1 cellular context compared by ENCODE assay signal in the genomic region with DNA sequence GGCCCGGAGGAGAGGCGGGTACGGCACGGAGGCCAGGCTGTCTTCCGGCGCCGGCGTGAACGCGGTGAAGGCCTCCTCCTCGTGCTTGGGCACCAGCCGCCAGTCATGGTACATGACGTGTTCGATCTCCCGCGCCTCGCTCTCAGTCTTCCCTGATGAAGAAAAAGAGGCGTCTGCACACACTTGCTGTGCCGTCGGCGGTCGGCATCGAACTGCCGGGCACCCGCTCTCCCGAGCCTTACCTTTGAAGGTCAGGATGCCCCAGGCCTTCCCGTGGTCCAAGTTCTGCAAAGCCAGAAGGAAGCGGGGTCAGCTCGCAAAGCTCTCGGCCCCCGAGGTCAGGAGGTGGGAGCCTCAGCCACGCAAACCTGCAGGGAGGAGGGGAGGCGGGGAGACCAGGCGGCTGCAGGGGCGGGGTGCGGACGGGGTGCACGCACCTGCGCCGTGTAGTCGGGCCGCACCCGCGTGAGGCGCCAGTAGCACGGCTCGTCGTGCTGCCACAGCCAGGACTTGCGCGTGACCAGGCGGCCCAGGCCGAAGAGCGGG.
TF ChIP-seq lines count a peak whose summit lies in the region.

A gene with protein sequence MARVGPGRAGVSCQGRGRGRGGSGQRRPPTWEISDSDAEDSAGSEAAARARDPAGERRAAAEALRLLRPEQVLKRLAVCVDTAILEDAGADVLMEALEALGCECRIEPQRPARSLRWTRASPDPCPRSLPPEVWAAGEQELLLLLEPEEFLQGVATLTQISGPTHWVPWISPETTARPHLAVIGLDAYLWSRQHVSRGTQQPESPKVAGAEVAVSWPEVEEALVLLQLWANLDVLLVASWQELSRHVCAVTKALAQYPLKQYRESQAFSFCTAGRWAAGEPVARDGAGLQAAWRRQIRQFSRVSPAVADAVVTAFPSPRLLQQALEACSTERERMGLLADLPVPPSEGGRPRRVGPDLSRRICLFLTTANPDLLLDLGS (plus strand): TSS at position 449 of the 546 bp plus-strand sequence. CDS start 418 bp downstream, outside the sequence.

TF ChIP-seq in HEK293, 187 proteins besides CTCF, POLR2A, EP300 and RAD21 (continued from another document):
- TF ChIP-seq, protein P1, sequence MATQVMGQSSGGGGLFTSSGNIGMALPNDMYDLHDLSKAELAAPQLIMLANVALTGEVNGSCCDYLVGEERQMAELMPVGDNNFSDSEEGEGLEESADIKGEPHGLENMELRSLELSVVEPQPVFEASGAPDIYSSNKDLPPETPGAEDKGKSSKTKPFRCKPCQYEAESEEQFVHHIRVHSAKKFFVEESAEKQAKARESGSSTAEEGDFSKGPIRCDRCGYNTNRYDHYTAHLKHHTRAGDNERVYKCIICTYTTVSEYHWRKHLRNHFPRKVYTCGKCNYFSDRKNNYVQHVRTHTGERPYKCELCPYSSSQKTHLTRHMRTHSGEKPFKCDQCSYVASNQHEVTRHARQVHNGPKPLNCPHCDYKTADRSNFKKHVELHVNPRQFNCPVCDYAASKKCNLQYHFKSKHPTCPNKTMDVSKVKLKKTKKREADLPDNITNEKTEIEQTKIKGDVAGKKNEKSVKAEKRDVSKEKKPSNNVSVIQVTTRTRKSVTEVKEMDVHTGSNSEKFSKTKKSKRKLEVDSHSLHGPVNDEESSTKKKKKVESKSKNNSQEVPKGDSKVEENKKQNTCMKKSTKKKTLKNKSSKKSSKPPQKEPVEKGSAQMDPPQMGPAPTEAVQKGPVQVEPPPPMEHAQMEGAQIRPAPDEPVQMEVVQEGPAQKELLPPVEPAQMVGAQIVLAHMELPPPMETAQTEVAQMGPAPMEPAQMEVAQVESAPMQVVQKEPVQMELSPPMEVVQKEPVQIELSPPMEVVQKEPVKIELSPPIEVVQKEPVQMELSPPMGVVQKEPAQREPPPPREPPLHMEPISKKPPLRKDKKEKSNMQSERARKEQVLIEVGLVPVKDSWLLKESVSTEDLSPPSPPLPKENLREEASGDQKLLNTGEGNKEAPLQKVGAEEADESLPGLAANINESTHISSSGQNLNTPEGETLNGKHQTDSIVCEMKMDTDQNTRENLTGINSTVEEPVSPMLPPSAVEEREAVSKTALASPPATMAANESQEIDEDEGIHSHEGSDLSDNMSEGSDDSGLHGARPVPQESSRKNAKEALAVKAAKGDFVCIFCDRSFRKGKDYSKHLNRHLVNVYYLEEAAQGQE (tag by site-specific recombination; IDR thresholded peaks at IDR 0.05): no peak
- TF ChIP-seq TSHZ1 (tag by site-specific recombination; IDR thresholded peaks at IDR 0.05; ENCODE audit: borderline replicate concordance) (no peak), TCF7L2 (IDR thresholded peaks at IDR 0.05; ENCODE audit: borderline replicate concordance, low read depth, low read length) (no peak), FEZF1 (tag by site-specific recombination; IDR thresholded peaks at IDR 0.05) (no peak), ZNF621 (tag by site-specific recombination; IDR thresholded peaks at IDR 0.05) (no peak), HIC1 (tag by site-specific recombination; IDR thresholded peaks at IDR 0.05) (no peak), ZNF114 (tag by site-specific recombination; IDR thresholded peaks at IDR 0.05) (no peak), ZNF211 (tag by site-specific recombination; IDR thresholded peaks at IDR 0.05; ENCODE audit: low read depth) (no peak), ZNF19 (tag by site-specific recombination; IDR thresholded peaks at IDR 0.05; ENCODE audit: low read depth) (no peak), ZNF416 (tag by site-specific recombination; IDR thresholded peaks at IDR 0.05) (no peak), ZNF777 (tag by site-specific recombination; IDR thresholded peaks at IDR 0.05; ENCODE audit: borderline replicate concordance) (0 out of 2 replicates have a peak, but pooled peaks have one; percentile 25), ZNF112 (tag by site-specific recombination; IDR thresholded peaks at IDR 0.05) (no peak), ZNF76 (tag by site-specific recombination; IDR thresholded peaks at IDR 0.05; ENCODE audit: borderline replicate concordance, low read depth) (0 out of 2 replicates have a peak, but pooled peaks have one; percentile 9), ZNF843 (tag by site-specific recombination; IDR thresholded peaks at IDR 0.05) (no peak), ZNF776 (tag by site-specific recombination; IDR thresholded peaks at IDR 0.05; ENCODE audit: borderline replicate concordance) (no peak), ZNF473 (tag by site-specific recombination; IDR thresholded peaks at IDR 0.05) (no peak), GLIS2 (tag by site-specific recombination; IDR thresholded peaks at IDR 0.05) (no peak), ZBTB17 (tag by site-specific recombination; IDR thresholded peaks at IDR 0.05) (peak; percentile 80), ZNF26 (tag by site-specific recombination; IDR thresholded peaks at IDR 0.05) (no peak), BCL11A (tag by site-specific recombination; IDR thresholded peaks at IDR 0.05; ENCODE audit: low read depth) (no peak), ZNF623 (tag by site-specific recombination; IDR thresholded peaks at IDR 0.05) (no peak), ZNF184 (tag by site-specific recombination; IDR thresholded peaks at IDR 0.05) (no peak), ZNF10 (tag by site-specific recombination; IDR thresholded peaks at IDR 0.05) (peak; percentile 40; the same call in 1 of the 2 replicates), ZFP69B (tag by site-specific recombination; IDR thresholded peaks at IDR 0.05) (no peak), ZBTB44 (tag by site-specific recombination; IDR thresholded peaks at IDR 0.05) (no peak), ZNF549 (tag by site-specific recombination; IDR thresholded peaks at IDR 0.05) (no peak), ZNF404 (tag by site-specific recombination; IDR thresholded peaks at IDR 0.05) (no peak), ZNF335 (tag by site-specific recombination; conservative IDR thresholded peaks at IDR 0.05) (peak; percentile 57)
- TF ChIP-seq, protein P2, sequence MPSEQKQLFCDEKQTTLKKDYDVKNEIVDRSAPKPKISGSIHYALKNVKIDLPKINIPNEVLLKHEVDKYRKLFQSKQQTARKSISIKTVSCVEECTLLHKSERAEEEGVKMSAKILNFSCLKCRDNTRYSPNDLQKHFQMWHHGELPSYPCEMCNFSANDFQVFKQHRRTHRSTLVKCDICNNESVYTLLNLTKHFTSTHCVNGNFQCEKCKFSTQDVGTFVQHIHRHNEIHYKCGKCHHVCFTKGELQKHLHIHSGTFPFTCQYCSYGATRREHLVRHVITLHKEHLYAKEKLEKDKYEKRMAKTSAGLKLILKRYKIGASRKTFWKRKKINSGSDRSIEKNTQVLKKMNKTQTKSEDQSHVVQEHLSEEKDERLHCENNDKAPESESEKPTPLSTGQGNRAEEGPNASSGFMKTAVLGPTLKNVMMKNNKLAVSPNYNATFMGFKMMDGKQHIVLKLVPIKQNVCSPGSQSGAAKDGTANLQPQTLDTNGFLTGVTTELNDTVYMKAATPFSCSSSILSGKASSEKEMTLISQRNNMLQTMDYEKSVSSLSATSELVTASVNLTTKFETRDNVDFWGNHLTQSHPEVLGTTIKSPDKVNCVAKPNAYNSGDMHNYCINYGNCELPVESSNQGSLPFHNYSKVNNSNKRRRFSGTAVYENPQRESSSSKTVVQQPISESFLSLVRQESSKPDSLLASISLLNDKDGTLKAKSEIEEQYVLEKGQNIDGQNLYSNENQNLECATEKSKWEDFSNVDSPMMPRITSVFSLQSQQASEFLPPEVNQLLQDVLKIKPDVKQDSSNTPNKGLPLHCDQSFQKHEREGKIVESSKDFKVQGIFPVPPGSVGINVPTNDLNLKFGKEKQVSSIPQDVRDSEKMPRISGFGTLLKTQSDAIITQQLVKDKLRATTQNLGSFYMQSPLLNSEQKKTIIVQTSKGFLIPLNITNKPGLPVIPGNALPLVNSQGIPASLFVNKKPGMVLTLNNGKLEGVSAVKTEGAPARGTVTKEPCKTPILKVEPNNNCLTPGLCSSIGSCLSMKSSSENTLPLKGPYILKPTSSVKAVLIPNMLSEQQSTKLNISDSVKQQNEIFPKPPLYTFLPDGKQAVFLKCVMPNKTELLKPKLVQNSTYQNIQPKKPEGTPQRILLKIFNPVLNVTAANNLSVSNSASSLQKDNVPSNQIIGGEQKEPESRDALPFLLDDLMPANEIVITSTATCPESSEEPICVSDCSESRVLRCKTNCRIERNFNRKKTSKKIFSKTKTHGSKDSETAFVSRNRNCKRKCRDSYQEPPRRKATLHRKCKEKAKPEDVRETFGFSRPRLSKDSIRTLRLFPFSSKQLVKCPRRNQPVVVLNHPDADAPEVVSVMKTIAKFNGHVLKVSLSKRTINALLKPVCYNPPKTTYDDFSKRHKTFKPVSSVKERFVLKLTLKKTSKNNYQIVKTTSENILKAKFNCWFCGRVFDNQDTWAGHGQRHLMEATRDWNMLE (tag by site-specific recombination; conservative IDR thresholded peaks at IDR 0.05; ENCODE audit: low read depth): no peak
- TF ChIP-seq, protein P3, sequence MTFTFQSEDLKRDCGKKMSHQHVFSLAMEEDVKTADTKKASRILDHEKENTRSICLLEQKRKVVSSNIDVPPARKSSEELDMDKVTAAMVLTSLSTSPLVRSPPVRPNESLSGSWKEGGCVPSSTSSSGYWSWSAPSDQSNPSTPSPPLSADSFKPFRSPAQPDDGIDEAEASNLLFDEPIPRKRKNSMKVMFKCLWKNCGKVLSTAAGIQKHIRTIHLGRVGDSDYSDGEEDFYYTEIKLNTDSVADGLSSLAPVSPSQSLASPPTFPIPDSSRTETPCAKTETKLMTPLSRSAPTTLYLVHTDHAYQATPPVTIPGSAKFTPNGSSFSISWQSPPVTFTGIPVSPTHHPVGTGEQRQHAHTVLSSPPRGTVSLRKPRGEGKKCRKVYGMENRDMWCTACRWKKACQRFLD (tag by site-specific recombination; IDR thresholded peaks at IDR 0.05): no peak
TF ChIP-seq in HEK293: peak in this region for 8.
